Comparison of ENCODE assay signal across 15 cellular contexts in genomic region chr6:69790629-69791028, GRCh38. TPM values are rescaled to one million over a fixed set of nuclear protein-coding genes. Genes with fewer than 3 reads are reported as not detected.
DNase-seq lines count a peak whose midpoint lies in the region; ATAC-seq and TF ChIP-seq lines count a peak whose summit lies in the region.
"Had no signal": no experiment of that assay in that cellular context is flagged by ENCODE, and none has a peak within 500 bp of the region (broad histone marks: within the 10 kb centered on the region; RNA-seq: fewer than 3 reads in every experiment).

No MANE protein-coding gene starts in this region.

- CTCF ChIA-PET in mammary epithelial cell (lab: Charles Lee; ENCODE audit: low non-redundant PET) (no interaction called here), Calu3 (lab: Charles Lee) (interaction anchor here (0.5 kb wide), 2 partner anchors 11 to 1018 kb away, joined by 3 to 5 read pairs; no protein-coding TSS in a partner anchor)

- H3K4me3 Mint-ChIP-seq in Calu3 (ENCODE audit: low read depth, unreplicated experiment): no peak overlapping the region
- H3K4me3 Mint-ChIP-seq: activated naive CD8-positive, alpha-beta T cell; stimulated activated naive CD8-positive, alpha-beta T cell treated with anti-CD3 and anti-CD28 coated beads, Interleukin-15, amount 100 ng/mL, for 72 hours; T-helper 1 cell treated with Interleukin-12 subunit alpha and Interleukin-12 subunit beta and Interleukin-4 antibody, amounts not matched to agents 30 μg/mL and 1 μg/mL, for 36 hours had no signal

- H4K20me1 ChIP-seq in mammary epithelial cell (ENCODE audit: insufficient read depth, low read length): no peaks in the 10 kb centered on the region

- peaks cover 6% of the 10 kb centered on the region for H3K36me3 ChIP-seq in mammary epithelial cell (ENCODE audit: insufficient read depth, low read length)
- H3K36me3 ChIP-seq in breast epithelium: peaks cover 3% of the 10 kb centered on the region
- peaks cover 0 to 42% (median 0%) of the 10 kb centered on the region in 9 donors for H3K36me3 ChIP-seq in heart right ventricle
- peaks cover 0 to 12% (median 4%) of the 10 kb centered on the region in 3 donors for H3K36me3 ChIP-seq in tibial artery
- peaks cover 0 to 17% (median 7%) of the 10 kb centered on the region in 4 donors for H3K36me3 ChIP-seq in stomach
- no peaks in the 10 kb centered on the region for H3K36me3 ChIP-seq in effector memory CD4-positive, alpha-beta T cell (ENCODE audit: control insufficient read depth, insufficient read depth, low read length)

- TF ChIP-seq POLR2A in breast epithelium (IDR thresholded peaks at IDR 0.05) (no peak), stomach (IDR thresholded peaks at IDR 0.05) (no peak)

- H2AFZ ChIP-seq in mammary epithelial cell (ENCODE audit: low read depth, low read length): no peak overlapping the region

- H3K27me3 ChIP-seq in mammary epithelial cell (ENCODE audit: insufficient read depth, low read length) (no peaks in the 10 kb centered on the region), breast epithelium (no peaks in the 10 kb centered on the region), heart right ventricle (no peaks in the 10 kb centered on the region), tibial artery (no peaks in the 10 kb centered on the region), stomach (no peaks in the 10 kb centered on the region)
- H3K27me3 ChIP-seq in effector memory CD4-positive, alpha-beta T cell (replicated peaks; ENCODE audit: control insufficient read depth, insufficient read depth, low read length, poor library complexity, severe bottlenecking): no peaks in the 10 kb centered on the region

- ATAC-seq in HG03095 (IDR thresholded peaks at IDR 0.05; ENCODE audit: unreplicated experiment): peak; percentile 8
- ATAC-seq in heart right ventricle: peak in 6 of 8 donors; percentile 20 to 59 (median 33)
- ATAC-seq: stimulated activated naive CD8-positive, alpha-beta T cell treated with anti-CD3 and anti-CD28 coated beads, Interleukin-15, amount 100 ng/mL, for 72 hours had no signal

- TF ChIP-seq CTCF in mammary epithelial cell (conservative IDR thresholded peaks at IDR 0.05 in 1 of 2, IDR thresholded peaks at IDR 0.05 in 1 of 2; ENCODE audit: extremely low read depth in 1 of 2, insufficient read depth in 1 of 2, low read depth in 1 of 2, low read length in 2 of 2) (no peak), breast epithelium (IDR thresholded peaks at IDR 0.05) (no peak), heart right ventricle (IDR thresholded peaks at IDR 0.05) (no peak), tibial artery (IDR thresholded peaks at IDR 0.05) (no peak), stomach (IDR thresholded peaks at IDR 0.05) (no peak), Calu3 (IDR thresholded peaks at IDR 0.05; ENCODE audit: unreplicated experiment) (no peak)

- H3K4me2 ChIP-seq in mammary epithelial cell (ENCODE audit: insufficient read depth, low read depth, low read length): peak overlapping the region; percentile 34

- H3K27ac Mint-ChIP-seq in Calu3 (ENCODE audit: unreplicated experiment): no peak overlapping the region
- H3K27ac Mint-ChIP-seq: activated naive CD8-positive, alpha-beta T cell; stimulated activated naive CD8-positive, alpha-beta T cell treated with anti-CD3 and anti-CD28 coated beads, Interleukin-15, amount 100 ng/mL, for 72 hours; T-helper 1 cell treated with Interleukin-12 subunit alpha and Interleukin-12 subunit beta and Interleukin-4 antibody, amounts not matched to agents 30 μg/mL and 1 μg/mL, for 36 hours had no signal

- H3K79me2 ChIP-seq in mammary epithelial cell (ENCODE audit: insufficient read depth, low read length): peaks cover 47% of the 10 kb centered on the region

- 98% methylated on average over 2 of the region's 2 CpGs for WGBS in mammary epithelial cell (ENCODE audit: low coverage, missing lambda C conversion rate)
- whole genome bisulfite sequencing in heart right ventricle, 2 donors: 49 to 61% methylated on average over 2 of the region's 2 CpGs
- WGBS in stomach, 5 donors: 52 to 64% (median 58%) methylated on average over 2 of the region's 2 CpGs

- intact Hi-C loops in mammary epithelial cell (cut with micrococcal nuclease) (no loop called here), breast epithelium (cut with DNase I; ENCODE audit: low total_unique reads) (no loop called here), heart right ventricle (cut with DNase I) (loop anchor here in 1 of 10 donors (10.0 kb wide), 1 partner anchor 56 kb away; no protein-coding TSS in a partner anchor), tibial artery (cut with DNase I; ENCODE audit: low total_unique reads) (no loop called here), stomach (cut with DNase I; ENCODE audit: low total_unique reads) (no loop called here), Calu3 (cut with micrococcal nuclease; ENCODE audit: unreplicated experiment) (no loop called here)

- peaks cover 17% of the 10 kb centered on the region for H3K4me1 ChIP-seq in mammary epithelial cell (ENCODE audit: insufficient read depth, low read length)
- H3K4me1 ChIP-seq in breast epithelium: peaks cover 0 to 4% of the 10 kb centered on the region in 2 donors
- peaks cover 0 to 54% (median 37%) of the 10 kb centered on the region in 9 donors for H3K4me1 ChIP-seq in heart right ventricle
- H3K4me1 ChIP-seq in tibial artery: peaks cover 0 to 42% (median 26%) of the 10 kb centered on the region in 4 donors
- peaks cover 5 to 71% (median 37%) of the 10 kb centered on the region in 4 donors for H3K4me1 ChIP-seq in stomach
- peaks cover 3% of the 10 kb centered on the region for H3K4me1 ChIP-seq in effector memory CD4-positive, alpha-beta T cell (ENCODE audit: control insufficient read depth, insufficient read depth, low read length, poor library complexity, severe bottlenecking)

- H3K9me3 Mint-ChIP-seq in Calu3 (ENCODE audit: low read depth, unreplicated experiment): no peaks in the 10 kb centered on the region
- H3K9me3 Mint-ChIP-seq: stimulated activated naive CD8-positive, alpha-beta T cell treated with anti-CD3 and anti-CD28 coated beads, Interleukin-15, amount 100 ng/mL, for 72 hours; T-helper 1 cell treated with Interleukin-12 subunit alpha and Interleukin-12 subunit beta and Interleukin-4 antibody, amounts not matched to agents 30 μg/mL and 1 μg/mL, for 36 hours had no signal

- H3K9ac ChIP-seq in mammary epithelial cell (ENCODE audit: insufficient read depth, low read length): no peak overlapping the region

- dilution Hi-C loops in mammary epithelial cell (cut with HindIII; ENCODE audit: low sequenced_read_pairs): no loop called here

- BruUV-seq in mammary epithelial cell (replicated peaks; lab: Mats Ljungman, UMichigan): no TSS peak
- BruUV-seq in Calu3 (replicated peaks; lab: Mats Ljungman, UMichigan): no TSS peak

- H3K9me3 ChIP-seq in mammary epithelial cell (replicated peaks; ENCODE audit: insufficient read depth, low read length) (no peaks in the 10 kb centered on the region), breast epithelium (no peaks in the 10 kb centered on the region), heart right ventricle (no peaks in the 10 kb centered on the region), tibial artery (no peaks in the 10 kb centered on the region), stomach (no peaks in the 10 kb centered on the region)
- no peaks in the 10 kb centered on the region for H3K9me3 ChIP-seq in effector memory CD4-positive, alpha-beta T cell (ENCODE audit: control insufficient read depth, low read length)

- H3K4me3 ChIP-seq in mammary epithelial cell (replicated peaks in 1 of 3; ENCODE audit: insufficient read depth in 1 of 3, low read depth in 2 of 3, low read length in 3 of 3) (no peak overlapping the region), breast epithelium (no peak overlapping the region), heart right ventricle (no peak overlapping the region), tibial artery (no peak overlapping the region), stomach (no peak overlapping the region)
- no peak overlapping the region for H3K4me3 ChIP-seq in effector memory CD4-positive, alpha-beta T cell (ENCODE audit: insufficient read depth, low read depth, low read length, poor library complexity, severe bottlenecking)

- no peak for TF ChIP-seq EP300 in stomach (IDR thresholded peaks at IDR 0.05)

- peaks cover 31% of the 10 kb centered on the region for H3K4me1 Mint-ChIP-seq in Calu3 (ENCODE audit: low read depth, unreplicated experiment)

- no peaks in the 10 kb centered on the region for H3K27me3 Mint-ChIP-seq in Calu3 (ENCODE audit: unreplicated experiment)
- H3K27me3 Mint-ChIP-seq: activated naive CD8-positive, alpha-beta T cell; stimulated activated naive CD8-positive, alpha-beta T cell treated with anti-CD3 and anti-CD28 coated beads, Interleukin-15, amount 100 ng/mL, for 72 hours had no signal

- DNase-seq in mammary epithelial cell: no peak
- no peak for DNase-seq in breast epithelium (ENCODE audit: low spot score in 2 of 2)
- DNase-seq in heart right ventricle: no peak
- DNase-seq in tibial artery: no peak
- DNase-seq in stomach: no peak
- no peak for DNase-seq in Calu3
- DNase-seq in effector memory CD4-positive, alpha-beta T cell: no peak
- DNase-seq: cortex of kidney; NCI-H2081 treated with DMSO at 0.1 percent for 48 hours; stimulated activated CD4-positive, alpha-beta T cell treated with anti-CD3 and anti-CD28 coated beads, Interleukin-4, amount 100 ng/mL, for 1 hour; stimulated activated naive CD8-positive, alpha-beta T cell treated with anti-CD3 and anti-CD28 coated beads, Interleukin-15, amount 100 ng/mL, for 72 hours had no signal

- in situ Hi-C loops in mammary epithelial cell (cut with MboI; ENCODE audit: low sequenced_read_pairs in 2 of 2): no loop called here

- H3K27ac ChIP-seq in mammary epithelial cell (ENCODE audit: insufficient read depth, low read depth, low read length) (no peak overlapping the region), breast epithelium (peak overlapping the region in 1 of 2 donors; percentile 70), heart right ventricle (peak overlapping the region in 8 of 10 donors; percentile 34 to 66 (median 50)), tibial artery (peak overlapping the region; percentile 48 to 55), stomach (peak overlapping the region in 2 of 5 donors; percentile 60 to 64)
- no peak overlapping the region for H3K27ac ChIP-seq in effector memory CD4-positive, alpha-beta T cell (ENCODE audit: insufficient read depth, low read length, poor library complexity, severe bottlenecking)
- H3K27ac ChIP-seq: 22Rv1 had no signal

- H3K36me3 Mint-ChIP-seq in Calu3 (ENCODE audit: insufficient read depth, unreplicated experiment): peaks cover under 1% of the 10 kb centered on the region

RNA-seq across cellular contexts. Expression of gene LMBRD1, which starts 6.2 kb away (rescaled TPM):
- total RNA-seq in mammary epithelial cell: 10 to 100 TPM; 17.7 to 30.0 TPM
- polyA plus RNA-seq in mammary epithelial cell: 8.6 TPM
- 31.4 TPM for polyA minus RNA-seq in mammary epithelial cell
- total RNA-seq in breast epithelium: 10 to 100 TPM; 53.4 to 88.7 (median 75.7) TPM
- 10 to 100 TPM; 36.8 to 63.8 (median 48.0) TPM for total RNA-seq in heart right ventricle
- polyA plus RNA-seq in heart right ventricle: 10 to 100 TPM; 35.6 to 36.2 TPM
- total RNA-seq in stomach: 10 to 100 TPM in 4 of 5 donors, 1 to 10 TPM in 1; 9.8 to 83.0 (median 34.8) TPM
- 10 to 100 TPM; 20.7 to 26.4 (median 25.7) TPM for polyA plus RNA-seq in stomach
- 35.7 and 36.6 TPM in 2 replicates for total RNA-seq in Calu3 (2022)

Comparison
In these comparisons a context has a peak if more than half of its experiments do, and no peak if none do; other contexts are left out.
1. H3K27ac ChIP-seq: peak in heart right ventricle (8 of 10) and tibial artery (2 of 2); none in mammary epithelial cell (single experiment) and effector memory CD4-positive, alpha-beta T cell (single experiment).